1 cellular context compared by ENCODE assay signal in the genomic region with DNA sequence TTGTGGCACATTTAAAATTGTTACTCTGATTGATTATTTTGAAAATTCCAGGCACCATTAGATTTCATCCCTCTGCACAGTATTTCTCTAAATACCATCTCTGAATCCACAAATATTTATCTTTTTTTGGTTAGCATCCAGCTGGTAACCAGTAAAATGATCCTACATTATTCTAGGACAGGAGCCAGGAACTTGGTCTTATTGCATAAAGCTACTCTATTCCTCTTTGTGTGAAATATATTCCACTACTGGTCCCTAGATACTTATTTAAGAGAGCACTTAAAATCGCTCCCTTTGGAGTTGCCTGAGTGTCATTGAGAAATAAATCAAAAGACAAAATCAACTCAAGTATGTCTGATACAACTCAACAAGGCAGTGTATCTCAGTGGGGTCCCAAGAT.
TF ChIP-seq lines count a peak whose summit lies in the region.

No MANE protein-coding gene starts in this region.

TF ChIP-seq in HEK293, 187 proteins besides CTCF, POLR2A, EP300 and RAD21:
- TF ChIP-seq ZNF24 (tag by site-specific recombination; IDR thresholded peaks at IDR 0.05) (0 out of 2 replicates have a peak, but pooled peaks have one; percentile 6), OSR2 (tag by site-specific recombination; IDR thresholded peaks at IDR 0.05) (peak; percentile 90), FEZF1 (tag by site-specific recombination; IDR thresholded peaks at IDR 0.05) (peak; percentile 79), KLF10 (tag by site-specific recombination; IDR thresholded peaks at IDR 0.05) (0 out of 2 replicates have a peak, but pooled peaks have one; percentile 31), ZSCAN30 (tag by site-specific recombination; IDR thresholded peaks at IDR 0.05) (no peak), ZEB2 (tag by site-specific recombination; IDR thresholded peaks at IDR 0.05) (peak; percentile 20; the same call in 1 of the 2 replicates), ZNF596 (tag by site-specific recombination; IDR thresholded peaks at IDR 0.05) (0 out of 2 replicates have a peak, but pooled peaks have one; percentile 29), GLI4 (tag by site-specific recombination; IDR thresholded peaks at IDR 0.05) (no peak), ZNF394 (tag by site-specific recombination; IDR thresholded peaks at IDR 0.05; ENCODE audit: borderline replicate concordance) (peak; percentile 75; the same call in 1 of the 2 replicates), ZBTB17 (tag by site-specific recombination; IDR thresholded peaks at IDR 0.05) (0 out of 2 replicates have a peak, but pooled peaks have one; percentile 11), ZNF843 (tag by site-specific recombination; IDR thresholded peaks at IDR 0.05) (peak; percentile 88)
- TF ChIP-seq, protein P1, sequence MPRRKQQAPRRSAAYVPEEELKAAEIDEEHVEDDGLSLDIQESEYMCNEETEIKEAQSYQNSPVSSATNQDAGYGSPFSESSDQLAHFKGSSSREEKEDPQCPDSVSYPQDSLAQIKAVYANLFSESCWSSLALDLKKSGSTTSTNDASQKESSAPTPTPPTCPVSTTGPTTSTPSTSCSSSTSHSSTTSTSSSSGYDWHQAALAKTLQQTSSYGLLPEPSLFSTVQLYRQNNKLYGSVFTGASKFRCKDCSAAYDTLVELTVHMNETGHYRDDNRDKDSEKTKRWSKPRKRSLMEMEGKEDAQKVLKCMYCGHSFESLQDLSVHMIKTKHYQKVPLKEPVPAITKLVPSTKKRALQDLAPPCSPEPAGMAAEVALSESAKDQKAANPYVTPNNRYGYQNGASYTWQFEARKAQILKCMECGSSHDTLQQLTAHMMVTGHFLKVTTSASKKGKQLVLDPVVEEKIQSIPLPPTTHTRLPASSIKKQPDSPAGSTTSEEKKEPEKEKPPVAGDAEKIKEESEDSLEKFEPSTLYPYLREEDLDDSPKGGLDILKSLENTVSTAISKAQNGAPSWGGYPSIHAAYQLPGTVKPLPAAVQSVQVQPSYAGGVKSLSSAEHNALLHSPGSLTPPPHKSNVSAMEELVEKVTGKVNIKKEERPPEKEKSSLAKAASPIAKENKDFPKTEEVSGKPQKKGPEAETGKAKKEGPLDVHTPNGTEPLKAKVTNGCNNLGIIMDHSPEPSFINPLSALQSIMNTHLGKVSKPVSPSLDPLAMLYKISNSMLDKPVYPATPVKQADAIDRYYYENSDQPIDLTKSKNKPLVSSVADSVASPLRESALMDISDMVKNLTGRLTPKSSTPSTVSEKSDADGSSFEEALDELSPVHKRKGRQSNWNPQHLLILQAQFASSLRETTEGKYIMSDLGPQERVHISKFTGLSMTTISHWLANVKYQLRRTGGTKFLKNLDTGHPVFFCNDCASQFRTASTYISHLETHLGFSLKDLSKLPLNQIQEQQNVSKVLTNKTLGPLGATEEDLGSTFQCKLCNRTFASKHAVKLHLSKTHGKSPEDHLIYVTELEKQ (tag by site-specific recombination; IDR thresholded peaks at IDR 0.05; ENCODE audit: borderline replicate concordance) = peak; percentile 35; the same call in 1 of the 2 replicates
- TF ChIP-seq, protein P2, sequence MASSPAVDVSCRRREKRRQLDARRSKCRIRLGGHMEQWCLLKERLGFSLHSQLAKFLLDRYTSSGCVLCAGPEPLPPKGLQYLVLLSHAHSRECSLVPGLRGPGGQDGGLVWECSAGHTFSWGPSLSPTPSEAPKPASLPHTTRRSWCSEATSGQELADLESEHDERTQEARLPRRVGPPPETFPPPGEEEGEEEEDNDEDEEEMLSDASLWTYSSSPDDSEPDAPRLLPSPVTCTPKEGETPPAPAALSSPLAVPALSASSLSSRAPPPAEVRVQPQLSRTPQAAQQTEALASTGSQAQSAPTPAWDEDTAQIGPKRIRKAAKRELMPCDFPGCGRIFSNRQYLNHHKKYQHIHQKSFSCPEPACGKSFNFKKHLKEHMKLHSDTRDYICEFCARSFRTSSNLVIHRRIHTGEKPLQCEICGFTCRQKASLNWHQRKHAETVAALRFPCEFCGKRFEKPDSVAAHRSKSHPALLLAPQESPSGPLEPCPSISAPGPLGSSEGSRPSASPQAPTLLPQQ (tag by site-specific recombination; IDR thresholded peaks at IDR 0.05) = peak; percentile 24; the same call in 1 of the 2 replicates
- TF ChIP-seq, protein P3, sequence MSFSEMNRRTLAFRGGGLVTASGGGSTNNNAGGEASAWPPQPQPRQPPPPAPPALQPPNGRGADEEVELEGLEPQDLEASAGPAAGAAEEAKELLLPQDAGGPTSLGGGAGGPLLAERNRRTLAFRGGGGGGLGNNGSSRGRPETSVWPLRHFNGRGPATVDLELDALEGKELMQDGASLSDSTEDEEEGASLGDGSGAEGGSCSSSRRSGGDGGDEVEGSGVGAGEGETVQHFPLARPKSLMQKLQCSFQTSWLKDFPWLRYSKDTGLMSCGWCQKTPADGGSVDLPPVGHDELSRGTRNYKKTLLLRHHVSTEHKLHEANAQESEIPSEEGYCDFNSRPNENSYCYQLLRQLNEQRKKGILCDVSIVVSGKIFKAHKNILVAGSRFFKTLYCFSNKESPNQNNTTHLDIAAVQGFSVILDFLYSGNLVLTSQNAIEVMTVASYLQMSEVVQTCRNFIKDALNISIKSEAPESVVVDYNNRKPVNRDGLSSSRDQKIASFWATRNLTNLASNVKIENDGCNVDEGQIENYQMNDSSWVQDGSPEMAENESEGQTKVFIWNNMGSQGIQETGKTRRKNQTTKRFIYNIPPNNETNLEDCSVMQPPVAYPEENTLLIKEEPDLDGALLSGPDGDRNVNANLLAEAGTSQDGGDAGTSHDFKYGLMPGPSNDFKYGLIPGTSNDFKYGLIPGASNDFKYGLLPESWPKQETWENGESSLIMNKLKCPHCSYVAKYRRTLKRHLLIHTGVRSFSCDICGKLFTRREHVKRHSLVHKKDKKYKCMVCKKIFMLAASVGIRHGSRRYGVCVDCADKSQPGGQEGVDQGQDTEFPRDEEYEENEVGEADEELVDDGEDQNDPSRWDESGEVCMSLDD (tag by site-specific recombination; IDR thresholded peaks at IDR 0.05) = no peak
- TF ChIP-seq, protein P4, sequence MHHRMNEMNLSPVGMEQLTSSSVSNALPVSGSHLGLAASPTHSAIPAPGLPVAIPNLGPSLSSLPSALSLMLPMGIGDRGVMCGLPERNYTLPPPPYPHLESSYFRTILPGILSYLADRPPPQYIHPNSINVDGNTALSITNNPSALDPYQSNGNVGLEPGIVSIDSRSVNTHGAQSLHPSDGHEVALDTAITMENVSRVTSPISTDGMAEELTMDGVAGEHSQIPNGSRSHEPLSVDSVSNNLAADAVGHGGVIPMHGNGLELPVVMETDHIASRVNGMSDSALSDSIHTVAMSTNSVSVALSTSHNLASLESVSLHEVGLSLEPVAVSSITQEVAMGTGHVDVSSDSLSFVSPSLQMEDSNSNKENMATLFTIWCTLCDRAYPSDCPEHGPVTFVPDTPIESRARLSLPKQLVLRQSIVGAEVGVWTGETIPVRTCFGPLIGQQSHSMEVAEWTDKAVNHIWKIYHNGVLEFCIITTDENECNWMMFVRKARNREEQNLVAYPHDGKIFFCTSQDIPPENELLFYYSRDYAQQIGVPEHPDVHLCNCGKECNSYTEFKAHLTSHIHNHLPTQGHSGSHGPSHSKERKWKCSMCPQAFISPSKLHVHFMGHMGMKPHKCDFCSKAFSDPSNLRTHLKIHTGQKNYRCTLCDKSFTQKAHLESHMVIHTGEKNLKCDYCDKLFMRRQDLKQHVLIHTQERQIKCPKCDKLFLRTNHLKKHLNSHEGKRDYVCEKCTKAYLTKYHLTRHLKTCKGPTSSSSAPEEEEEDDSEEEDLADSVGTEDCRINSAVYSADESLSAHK (tag by site-specific recombination; IDR thresholded peaks at IDR 0.05) = peak; percentile 59
- TF ChIP-seq, protein P5, sequence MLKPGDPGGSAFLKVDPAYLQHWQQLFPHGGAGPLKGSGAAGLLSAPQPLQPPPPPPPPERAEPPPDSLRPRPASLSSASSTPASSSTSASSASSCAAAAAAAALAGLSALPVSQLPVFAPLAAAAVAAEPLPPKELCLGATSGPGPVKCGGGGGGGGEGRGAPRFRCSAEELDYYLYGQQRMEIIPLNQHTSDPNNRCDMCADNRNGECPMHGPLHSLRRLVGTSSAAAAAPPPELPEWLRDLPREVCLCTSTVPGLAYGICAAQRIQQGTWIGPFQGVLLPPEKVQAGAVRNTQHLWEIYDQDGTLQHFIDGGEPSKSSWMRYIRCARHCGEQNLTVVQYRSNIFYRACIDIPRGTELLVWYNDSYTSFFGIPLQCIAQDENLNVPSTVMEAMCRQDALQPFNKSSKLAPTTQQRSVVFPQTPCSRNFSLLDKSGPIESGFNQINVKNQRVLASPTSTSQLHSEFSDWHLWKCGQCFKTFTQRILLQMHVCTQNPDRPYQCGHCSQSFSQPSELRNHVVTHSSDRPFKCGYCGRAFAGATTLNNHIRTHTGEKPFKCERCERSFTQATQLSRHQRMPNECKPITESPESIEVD (tag by site-specific recombination; IDR thresholded peaks at IDR 0.05) = peak; percentile 97
- TF ChIP-seq, protein P6, sequence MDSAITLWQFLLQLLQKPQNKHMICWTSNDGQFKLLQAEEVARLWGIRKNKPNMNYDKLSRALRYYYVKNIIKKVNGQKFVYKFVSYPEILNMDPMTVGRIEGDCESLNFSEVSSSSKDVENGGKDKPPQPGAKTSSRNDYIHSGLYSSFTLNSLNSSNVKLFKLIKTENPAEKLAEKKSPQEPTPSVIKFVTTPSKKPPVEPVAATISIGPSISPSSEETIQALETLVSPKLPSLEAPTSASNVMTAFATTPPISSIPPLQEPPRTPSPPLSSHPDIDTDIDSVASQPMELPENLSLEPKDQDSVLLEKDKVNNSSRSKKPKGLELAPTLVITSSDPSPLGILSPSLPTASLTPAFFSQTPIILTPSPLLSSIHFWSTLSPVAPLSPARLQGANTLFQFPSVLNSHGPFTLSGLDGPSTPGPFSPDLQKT (IDR thresholded peaks at IDR 0.05; ENCODE audit: borderline replicate concordance, low read depth, low read length) = no peak
- TF ChIP-seq, protein P7, sequence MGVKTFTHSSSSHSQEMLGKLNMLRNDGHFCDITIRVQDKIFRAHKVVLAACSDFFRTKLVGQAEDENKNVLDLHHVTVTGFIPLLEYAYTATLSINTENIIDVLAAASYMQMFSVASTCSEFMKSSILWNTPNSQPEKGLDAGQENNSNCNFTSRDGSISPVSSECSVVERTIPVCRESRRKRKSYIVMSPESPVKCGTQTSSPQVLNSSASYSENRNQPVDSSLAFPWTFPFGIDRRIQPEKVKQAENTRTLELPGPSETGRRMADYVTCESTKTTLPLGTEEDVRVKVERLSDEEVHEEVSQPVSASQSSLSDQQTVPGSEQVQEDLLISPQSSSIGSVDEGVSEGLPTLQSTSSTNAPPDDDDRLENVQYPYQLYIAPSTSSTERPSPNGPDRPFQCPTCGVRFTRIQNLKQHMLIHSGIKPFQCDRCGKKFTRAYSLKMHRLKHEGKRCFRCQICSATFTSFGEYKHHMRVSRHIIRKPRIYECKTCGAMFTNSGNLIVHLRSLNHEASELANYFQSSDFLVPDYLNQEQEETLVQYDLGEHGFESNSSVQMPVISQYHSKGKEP (tag by site-specific recombination; IDR thresholded peaks at IDR 0.05) = peak; percentile 60; the same call in 1 of the 2 replicates
